22 cellular contexts compared by ENCODE assay signal in the genomic region with DNA sequence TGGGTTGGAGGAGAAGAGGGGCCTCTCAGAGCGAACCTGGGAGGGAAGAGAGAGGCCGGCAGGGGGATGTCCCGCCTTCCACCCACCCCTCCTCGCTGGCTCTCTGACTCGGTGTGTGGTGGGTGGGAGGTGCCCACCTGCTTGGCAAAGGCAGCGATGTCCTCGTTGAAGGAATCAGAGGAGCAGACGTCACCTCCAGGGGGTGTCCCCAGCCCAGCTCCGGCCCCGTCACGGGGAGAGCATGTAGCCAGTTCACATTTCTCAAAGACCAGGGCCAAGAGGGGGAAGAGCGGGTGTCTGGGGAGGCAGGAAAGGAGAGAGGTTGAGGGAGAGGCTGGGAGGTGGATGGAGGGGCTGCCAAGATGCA. TPM values are rescaled to one million over a fixed set of nuclear protein-coding genes. Genes with fewer than 3 reads are reported as not detected.
"Had no signal": no experiment of that assay in that cellular context is flagged by ENCODE, and none has a peak within 500 bp of the region (broad histone marks: within the 10 kb centered on the region; RNA-seq: fewer than 3 reads in every experiment).

No MANE protein-coding gene starts in this region.

- H3K4me1 ChIP-seq: prostate gland, testis had no signal

- H3K27ac Mint-ChIP-seq: activated CD4-positive, alpha-beta memory T cell treated with anti-CD3 and anti-CD28 coated beads for 36 hours; activated CD4-positive, alpha-beta T cell treated with anti-CD3 and anti-CD28 coated beads for 36 hours; activated CD8-positive, alpha-beta memory T cell treated with anti-CD3 and anti-CD28 coated beads, Interleukin-2, amount 10 ng/mL, durations not matched to agents 7 days and 5 days; activated naive CD8-positive, alpha-beta T cell; natural killer cell had no signal

- ATAC-seq: activated CD4-positive, alpha-beta T cell treated with anti-CD3 and anti-CD28 coated beads for 36 hours; activated CD8-positive, alpha-beta memory T cell treated with anti-CD3 and anti-CD28 coated beads, Interleukin-2, amount 10 ng/mL, durations not matched to agents 7 days and 5 days; natural killer cell had no signal

- FAIRE-seq: TTC549 had no signal

- H3K4me3 Mint-ChIP-seq: activated CD4-positive, alpha-beta memory T cell treated with anti-CD3 and anti-CD28 coated beads for 36 hours; activated CD4-positive, alpha-beta T cell treated with anti-CD3 and anti-CD28 coated beads for 36 hours; activated CD8-positive, alpha-beta memory T cell treated with anti-CD3 and anti-CD28 coated beads, Interleukin-2, amount 10 ng/mL, durations not matched to agents 7 days and 5 days; activated naive CD8-positive, alpha-beta T cell; T-helper 2 cell treated with Interferon-gamma antibody and Interleukin-4, amounts not matched to agents 5 μg/mL and 100 μg/mL, for 36 hours had no signal

- H3K9me3 Mint-ChIP-seq: activated CD4-positive, alpha-beta memory T cell treated with anti-CD3 and anti-CD28 coated beads for 36 hours; natural killer cell; T-helper 2 cell treated with Interferon-gamma antibody and Interleukin-4, amounts not matched to agents 5 μg/mL and 100 μg/mL, for 36 hours had no signal

- H3K4me3 ChIP-seq: cardiac muscle cell, prostate gland, right atrium auricular region, skin epidermis, testis, upper lobe of left lung had no signal

- H3K36me3 ChIP-seq: prostate gland, right atrium auricular region, upper lobe of left lung had no signal

- DNase-seq: activated CD4-positive, alpha-beta memory T cell treated with anti-CD3 and anti-CD28 coated beads for 36 hours; activated CD4-positive, alpha-beta T cell treated with anti-CD3 and anti-CD28 coated beads for 36 hours; activated CD8-positive, alpha-beta memory T cell treated with anti-CD3 and anti-CD28 coated beads, Interleukin-2, amount 10 ng/mL, durations not matched to agents 7 days and 5 days; dorsolateral prefrontal cortex; foreskin melanocyte; kidney glomerular epithelial cell; natural killer cell; stimulated activated CD4-positive, alpha-beta T cell treated with anti-CD3 and anti-CD28 coated beads, Interleukin-15, amount 100 ng/mL, for 24 hours; stimulated activated CD4-positive, alpha-beta T cell treated with anti-CD3 and anti-CD28 coated beads, Interleukin-2, amount 100 ng/mL, for 48 hours; SW 1271; testis had no signal

- H3K36me3 Mint-ChIP-seq: activated CD4-positive, alpha-beta memory T cell treated with anti-CD3 and anti-CD28 coated beads for 36 hours; activated CD8-positive, alpha-beta memory T cell treated with anti-CD3 and anti-CD28 coated beads, Interleukin-2, amount 10 ng/mL, durations not matched to agents 7 days and 5 days; activated naive CD8-positive, alpha-beta T cell; natural killer cell had no signal

- H3K9me3 ChIP-seq: prostate gland, right atrium auricular region, testis, upper lobe of left lung had no signal

- H3K27me3 ChIP-seq: testis had no signal

- H3K27ac ChIP-seq: cardiac muscle cell, epithelial cell of prostate, prostate gland, right atrium auricular region, skin epidermis, testis, upper lobe of left lung had no signal

RNA-seq across cellular contexts. Expression of a gene that starts 2.7 kb away (rescaled TPM):
- total RNA-seq: activated CD8-positive, alpha-beta memory T cell treated with anti-CD3 and anti-CD28 coated beads, Interleukin-2, amount 10 ng/mL, durations not matched to agents 7 days and 5 days; natural killer cell had no signal

RNA-seq across cellular contexts. Expression of a gene that starts 55.0 kb away (rescaled TPM):
- total RNA-seq: mesenteric fat pad had no signal
- polyA plus RNA-seq: fibroblast of lung had no signal
